8 cellular contexts compared by ENCODE assay signal in the genomic region with DNA sequence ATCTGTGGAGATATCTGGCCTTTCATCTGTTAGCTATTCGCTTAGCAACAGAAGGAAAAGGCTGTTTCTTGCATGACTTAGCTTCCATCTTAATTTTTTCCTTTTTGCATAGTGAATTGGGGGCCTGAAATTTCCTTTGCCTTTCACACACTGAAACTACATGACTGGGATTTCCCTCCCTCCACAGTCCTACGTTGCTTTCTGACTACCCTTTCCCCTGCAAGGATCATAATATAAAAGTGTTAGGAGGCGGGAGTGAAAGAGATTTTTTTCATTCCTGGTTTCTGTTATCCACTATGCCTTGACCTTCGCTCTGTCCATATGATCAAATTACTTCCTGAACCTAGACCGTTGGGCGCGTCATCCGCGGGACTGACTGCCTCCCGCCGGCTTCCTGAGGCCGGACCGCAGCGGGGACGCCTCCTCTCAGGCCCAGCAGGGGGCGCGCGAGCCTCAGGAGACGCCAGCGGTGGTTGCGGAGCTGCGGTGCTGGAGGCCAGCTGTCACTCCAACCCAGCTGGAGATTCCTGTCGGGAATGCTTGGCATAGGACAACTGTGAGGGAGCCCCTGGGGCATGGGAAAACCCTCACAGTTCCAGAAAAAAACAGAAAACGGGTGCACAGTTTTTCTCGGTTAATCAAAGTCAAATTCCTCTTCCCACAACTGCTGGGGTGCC. TPM values are rescaled to one million over a fixed set of nuclear protein-coding genes. Genes with fewer than 3 reads are reported as not detected.
DNase-seq lines count a peak whose midpoint lies in the region; ATAC-seq, FAIRE-seq and TF ChIP-seq lines count a peak whose summit lies in the region.

No MANE protein-coding gene starts in this region.

- no peaks in the 10 kb centered on the region for H3K27me3 ChIP-seq in brain microvascular endothelial cell (replicated peaks)
- peaks cover 4% of the 10 kb centered on the region for H3K27me3 ChIP-seq in iPS-15b (ENCODE audit: control insufficient read depth, insufficient read depth, low read length)
- H3K27me3 ChIP-seq in skeletal muscle satellite cell (ENCODE audit: control insufficient read depth, insufficient read depth, low read length): no peaks in the 10 kb centered on the region

- peak; percentile 90 for TF ChIP-seq CTCF in brain microvascular endothelial cell (IDR thresholded peaks at IDR 0.05; ENCODE audit: low read depth, low read length, missing control alignments)

- peak; percentile 67 for FAIRE-seq in GM12892 (lab: Jason Lieb, UNC)

- no peak overlapping the region for H3K27ac ChIP-seq in brain microvascular endothelial cell

- no peak for TF ChIP-seq POLR2A in GM12892 (IDR thresholded peaks at IDR 0.05; ENCODE audit: low read depth, low read length)

- peak; percentile 43 for DNase-seq in GM12892 (ENCODE audit: insufficient read length)
- DNase-seq in NCI-H146 treated with DMSO at 0.1 percent for 48 hours (lab: John Stamatoyannopoulos, UW; ENCODE audit: unreplicated experiment): peak; percentile 9
- peak; percentile 75 for DNase-seq in UCSD-AML1 (lab: John Stamatoyannopoulos, UW; ENCODE audit: unreplicated experiment)
- peak; percentile 78 for DNase-seq in brain microvascular endothelial cell

- ATAC-seq in HG02678 (IDR thresholded peaks at IDR 0.05; ENCODE audit: unreplicated experiment) (peak; percentile 98), HG03025 (IDR thresholded peaks at IDR 0.05; ENCODE audit: low FRiP score, unreplicated experiment) (no peak)

- H3K4me1 ChIP-seq in iPS-15b (ENCODE audit: control insufficient read depth, insufficient read depth, low read length) (no peaks in the 10 kb centered on the region), skeletal muscle satellite cell (ENCODE audit: control insufficient read depth, insufficient read depth, low read length) (peaks cover 8% of the 10 kb centered on the region)

- H3K9me3 ChIP-seq in iPS-15b (ENCODE audit: control insufficient read depth, insufficient read depth, low read length) (no peaks in the 10 kb centered on the region), skeletal muscle satellite cell (replicated peaks; ENCODE audit: low read length) (no peaks in the 10 kb centered on the region)

- peak overlapping the region; percentile 82 for H3K4me2 ChIP-seq in skeletal muscle satellite cell (ENCODE audit: low read length)

- in situ Hi-C loops in brain microvascular endothelial cell (cut with HindIII; ENCODE audit: low pct_ligation_motif_present, low sequenced_read_pairs): no loop called here

- H3K36me3 ChIP-seq in brain microvascular endothelial cell (replicated peaks): no peaks in the 10 kb centered on the region
- H3K36me3 ChIP-seq in iPS-15b (ENCODE audit: control insufficient read depth, insufficient read depth, low read length): no peaks in the 10 kb centered on the region
- H3K36me3 ChIP-seq in skeletal muscle satellite cell (ENCODE audit: insufficient read depth, low read length): no peaks in the 10 kb centered on the region

- no peak overlapping the region for H3K9ac ChIP-seq in iPS-15b (ENCODE audit: low read depth, low read length)
- H3K9ac ChIP-seq in skeletal muscle satellite cell (ENCODE audit: low read depth, low read length): peak overlapping the region; percentile 13

- H3K4me3 ChIP-seq in brain microvascular endothelial cell (ENCODE audit: low read depth, low read length): no peak overlapping the region
- H3K4me3 ChIP-seq in iPS-15b (ENCODE audit: low read depth, low read length): peak overlapping the region; percentile 35
- H3K4me3 ChIP-seq in skeletal muscle satellite cell (ENCODE audit: low read length): peak overlapping the region; percentile 54

RNA-seq across cellular contexts. Expression of gene MEP1A, which starts 55.6 kb away (rescaled TPM):
- not detected for polyA plus RNA-seq in GM12892 (2012; ENCODE audit: missing spikeins)
- total RNA-seq in skeletal muscle satellite cell (2012; rRNA removed): not detected in 2 replicates

Comparison
In these comparisons a context has a peak if more than half of its experiments do, and no peak if none do; other contexts are left out.
1. DNase-seq: peak in every context shown above with its lines; median percentile 78 in brain microvascular endothelial cell; 75 in UCSD-AML1; 43 in GM12892; 9 in NCI-H146 treated with DMSO at 0.1 percent for 48 hours.